ENCODE assay signal across 14 cellular contexts in genomic region chr18:23631312-23631711, GRCh38. TPM values are rescaled to one million over a fixed set of nuclear protein-coding genes. Genes with fewer than 3 reads are reported as not detected.
DNase-seq lines count a peak whose midpoint lies in the region; ATAC-seq, FAIRE-seq and TF ChIP-seq lines count a peak whose summit lies in the region.
"Had no signal": no experiment of that assay in that cellular context is flagged by ENCODE, and none has a peak within 500 bp of the region (broad histone marks: within the 10 kb centered on the region; RNA-seq: fewer than 3 reads in every experiment).

No MANE protein-coding gene starts in this region.

- H3K36me3 ChIP-seq in HEK293 (ENCODE audit: control insufficient read depth in 2 of 2, insufficient read depth in 1 of 2, low read length in 2 of 2) (no peaks in the 10 kb centered on the region), astrocyte (ENCODE audit: insufficient read depth, low read length) (no peaks in the 10 kb centered on the region), hepatocyte (replicated peaks; ENCODE audit: insufficient read depth, low read depth) (no peaks in the 10 kb centered on the region), PC-3 (ENCODE audit: low read depth, low read length) (no peaks in the 10 kb centered on the region)

- H4K20me1 ChIP-seq in astrocyte (ENCODE audit: insufficient read depth, low read length) (no peaks in the 10 kb centered on the region), hepatocyte (ENCODE audit: insufficient read depth, poor library complexity, severe bottlenecking) (no peaks in the 10 kb centered on the region), PC-3 (ENCODE audit: low read length) (no peaks in the 10 kb centered on the region)

- intact Hi-C loops in PC-3 (cut with micrococcal nuclease), result no loop called here

- H3K9me3 Mint-ChIP-seq in astrocyte (ENCODE audit: unreplicated experiment), result no peaks in the 10 kb centered on the region
- no peaks in the 10 kb centered on the region for H3K9me3 Mint-ChIP-seq in activated naive CD4-positive, alpha-beta T cell treated with anti-CD3 and anti-CD28 coated beads, Interleukin-2, amount 10 ng/mL, durations not matched to agents 7 days and 5 days

- FAIRE-seq in astrocyte (lab: Jason Lieb, UNC), result no peak
- FAIRE-seq: GM12878, H54 had no signal

- peaks cover 14% of the 10 kb centered on the region for H3F3A ChIP-seq in PC-3 (ENCODE audit: low read length, unreplicated experiment)

- H3K27ac ChIP-seq in HEK293 (ENCODE audit: extremely low read depth, low read depth, low read length) (no peak overlapping the region), astrocyte (ENCODE audit: low read depth, low read length) (no peak overlapping the region), foreskin keratinocyte (peak overlapping the region; percentile 51), hepatocyte (no peak overlapping the region), PC-3 (ENCODE audit: low read length) (no peak overlapping the region)
- H3K27ac ChIP-seq: PC-9 had no signal

- no TSS peak for BruUV-seq in PC-3 (replicated peaks; lab: Mats Ljungman, UMichigan)

- H2AFZ ChIP-seq in astrocyte (ENCODE audit: low read depth, low read length) (no peak overlapping the region), hepatocyte (no peak overlapping the region), PC-3 (ENCODE audit: low read length) (no peak overlapping the region)
- H2AFZ ChIP-seq: PC-9 had no signal

- H3K79me2 ChIP-seq in astrocyte (ENCODE audit: insufficient read depth, low read length) (no peaks in the 10 kb centered on the region), hepatocyte (no peaks in the 10 kb centered on the region), PC-3 (ENCODE audit: low read length) (no peaks in the 10 kb centered on the region)

- DNase-seq in astrocyte (ENCODE audit: low read depth) (no peak), foreskin keratinocyte (no peak), hepatocyte (ENCODE audit: low spot score) (no peak), PC-3 (no peak), GM13977 (ENCODE audit: low spot score) (no peak)
- DNase-seq in activated naive CD4-positive, alpha-beta T cell treated with anti-CD3 and anti-CD28 coated beads, Interleukin-2, amount 10 ng/mL, durations not matched to agents 7 days and 5 days, result no peak
- DNase-seq: AML-193, KG1, NCI-H226, NCI-H524 treated with DMSO at 0.1 percent for 48 hours, PC-9 had no signal

- no peaks in the 10 kb centered on the region for H3K9me2 ChIP-seq in hepatocyte (replicated peaks; ENCODE audit: insufficient read depth)
- H3K9me2 ChIP-seq in PC-3 (replicated peaks; ENCODE audit: low read length), result no peaks in the 10 kb centered on the region

- CTCF ChIA-PET in HEK293 (lab: Yijun Ruan, JAX), result interaction anchor here (0.6 to 0.9 kb wide), 2 partner anchors 23 to 41 kb away, joined by 3 read pairs; no protein-coding TSS in a partner anchor
- CTCF ChIA-PET in PC-3 (lab: Charles Lee), result interaction anchor here (0.6 kb wide), 1 partner anchor 218 kb away, joined by 5 read pairs; no protein-coding TSS in a partner anchor
- CTCF ChIA-PET in activated naive CD4-positive, alpha-beta T cell treated with anti-CD3 and anti-CD28 coated beads, Interleukin-2, amount 10 ng/mL, durations not matched to agents 7 days and 5 days (lab: Charles Lee), result no interaction called here

- H3K4me3 ChIP-seq in HEK293 (ENCODE audit: low read depth, low read length) (no peak overlapping the region), astrocyte (ENCODE audit: insufficient read depth, low read depth, low read length) (no peak overlapping the region), hepatocyte (no peak overlapping the region), PC-3 (ENCODE audit: low read length) (no peak overlapping the region)
- H3K4me3 ChIP-seq: GM12878, PC-9 had no signal

- ATAC-seq in foreskin keratinocyte, result no peak
- no peak for ATAC-seq in PC-3
- ATAC-seq: GM12878 had no signal

- in situ Hi-C loops in GM13977 (cut with MboI; ENCODE audit: low pct_unique_long_range_greater_than_20kb, low sequenced_read_pairs, unreplicated experiment), result loop anchor here (25.0 kb wide), 1 partner anchor 181 kb away; no protein-coding TSS in a partner anchor

- no peak overlapping the region for H3K27ac Mint-ChIP-seq in astrocyte (ENCODE audit: unreplicated experiment)
- no peak overlapping the region for H3K27ac Mint-ChIP-seq in activated naive CD4-positive, alpha-beta T cell treated with anti-CD3 and anti-CD28 coated beads, Interleukin-2, amount 10 ng/mL, durations not matched to agents 7 days and 5 days

- H3K9me3 ChIP-seq in HEK293 (ENCODE audit: control insufficient read depth, insufficient read depth, low read depth, low read length), result no peaks in the 10 kb centered on the region
- no peaks in the 10 kb centered on the region for H3K9me3 ChIP-seq in astrocyte (ENCODE audit: insufficient read depth, low read depth, low read length)
- H3K9me3 ChIP-seq in hepatocyte (ENCODE audit: low read depth), result no peaks in the 10 kb centered on the region
- H3K9me3 ChIP-seq in PC-3 (ENCODE audit: low read length), result no peaks in the 10 kb centered on the region

- peaks cover 7% of the 10 kb centered on the region for H3K27me3 ChIP-seq in astrocyte (ENCODE audit: insufficient read depth, low read length)
- no peaks in the 10 kb centered on the region for H3K27me3 ChIP-seq in foreskin keratinocyte
- H3K27me3 ChIP-seq in hepatocyte, result no peaks in the 10 kb centered on the region
- no peaks in the 10 kb centered on the region for H3K27me3 ChIP-seq in PC-3 (ENCODE audit: low read length)

- TF ChIP-seq CTCF in HEK293 (tag by site-specific recombination; IDR thresholded peaks at IDR 0.05), result no peak
- TF ChIP-seq CTCF in astrocyte (IDR thresholded peaks at IDR 0.05; ENCODE audit: insufficient read depth, low read depth, low read length), result no peak
- no peak for TF ChIP-seq CTCF in foreskin keratinocyte (conservative IDR thresholded peaks at IDR 0.05)
- no peak for TF ChIP-seq CTCF in hepatocyte (IDR thresholded peaks at IDR 0.05; ENCODE audit: poor library complexity)
- no peak for TF ChIP-seq CTCF in PC-3 (conservative IDR thresholded peaks at IDR 0.05; ENCODE audit: low read depth, low read length)
- no peak for TF ChIP-seq CTCF in GM13977 (IDR thresholded peaks at IDR 0.05; ENCODE audit: extremely low read depth, insufficient read depth, missing control alignments)

- H3K4me1 Mint-ChIP-seq in astrocyte (ENCODE audit: low read depth, unreplicated experiment), result peaks cover 10% of the 10 kb centered on the region
- H3K4me1 Mint-ChIP-seq in activated naive CD4-positive, alpha-beta T cell treated with anti-CD3 and anti-CD28 coated beads, Interleukin-2, amount 10 ng/mL, durations not matched to agents 7 days and 5 days, result peaks cover 19% of the 10 kb centered on the region

- WGBS in hepatocyte (ENCODE audit: low lambda C conversion rate, missing lambda C conversion rate), result 98% methylated on average over 5 of the region's 5 CpGs

- no peaks in the 10 kb centered on the region for H3K36me3 Mint-ChIP-seq in astrocyte (ENCODE audit: low read depth, unreplicated experiment)
- H3K36me3 Mint-ChIP-seq in activated naive CD4-positive, alpha-beta T cell treated with anti-CD3 and anti-CD28 coated beads, Interleukin-2, amount 10 ng/mL, durations not matched to agents 7 days and 5 days, result no peaks in the 10 kb centered on the region

- H3K27me3 Mint-ChIP-seq in astrocyte (ENCODE audit: low read depth, unreplicated experiment), result peaks cover 11% of the 10 kb centered on the region
- peaks cover 30% of the 10 kb centered on the region for H3K27me3 Mint-ChIP-seq in activated naive CD4-positive, alpha-beta T cell treated with anti-CD3 and anti-CD28 coated beads, Interleukin-2, amount 10 ng/mL, durations not matched to agents 7 days and 5 days

- no peak overlapping the region for H3K9ac ChIP-seq in astrocyte (ENCODE audit: low read length)
- H3K9ac ChIP-seq in PC-3 (ENCODE audit: low read length), result no peak overlapping the region

- POLR2A ChIA-PET in HEK293 (lab: Yijun Ruan, JAX), result no interaction called here
- POLR2A ChIA-PET in PC-3 (lab: Charles Lee; ENCODE audit: unreplicated experiment), result no interaction called here

- H3K4me3 Mint-ChIP-seq in astrocyte (ENCODE audit: unreplicated experiment), result no peak overlapping the region
- no peak overlapping the region for H3K4me3 Mint-ChIP-seq in activated naive CD4-positive, alpha-beta T cell treated with anti-CD3 and anti-CD28 coated beads, Interleukin-2, amount 10 ng/mL, durations not matched to agents 7 days and 5 days

- peak overlapping the region; percentile 35 for H3K4me2 ChIP-seq in astrocyte (ENCODE audit: low read length)
- H3K4me2 ChIP-seq in hepatocyte, result no peak overlapping the region
- H3K4me2 ChIP-seq in PC-3 (ENCODE audit: low read length), result no peak overlapping the region
- H3K4me2 ChIP-seq: PC-9 had no signal

- H3K4me1 ChIP-seq in HEK293 (ENCODE audit: control insufficient read depth, insufficient read depth, low read length) (peaks cover 38% of the 10 kb centered on the region), astrocyte (ENCODE audit: insufficient read depth, low read length) (peaks cover 10% of the 10 kb centered on the region), foreskin keratinocyte (peaks cover 21% of the 10 kb centered on the region), hepatocyte (ENCODE audit: insufficient read depth) (peaks cover 19% of the 10 kb centered on the region), PC-3 (ENCODE audit: insufficient read depth, low read length) (peaks cover 46% of the 10 kb centered on the region)

RNA-seq across cellular contexts. Expression of gene ANKRD29, which starts 31.4 kb away (rescaled TPM):
- total RNA-seq in astrocyte, result 0.70 and 0.75 TPM in 2 replicates
- 5.6 and 7.7 TPM in 2 replicates for total RNA-seq in foreskin keratinocyte
- polyA plus RNA-seq in foreskin keratinocyte, result 5.4 and 5.5 TPM in 2 replicates
- total RNA-seq in hepatocyte, result 12.1 and 17.4 TPM in 2 replicates
- polyA plus RNA-seq in hepatocyte, result 7.7 and 8.9 TPM in 2 replicates
- total RNA-seq in PC-3 (2014; rRNA removed), result 31.0 and 31.4 TPM in 2 replicates

RNA-seq across cellular contexts. Expression of gene NPC1, which starts 45.0 kb away (rescaled TPM):
- total RNA-seq in astrocyte, result 36.7 and 42.4 TPM in 2 replicates
- 60.8 and 69.9 TPM in 2 replicates for total RNA-seq in foreskin keratinocyte
- polyA plus RNA-seq in foreskin keratinocyte, result 24.3 and 25.8 TPM in 2 replicates
- 57.5 and 77.2 TPM in 2 replicates for total RNA-seq in hepatocyte
- 52.5 and 54.0 TPM in 2 replicates for polyA plus RNA-seq in hepatocyte
- total RNA-seq in PC-3 (2014; rRNA removed), result 85.5 and 122 TPM in 2 replicates

RNA-seq across cellular contexts. Expression of gene LAMA3, which starts 57.9 kb away (rescaled TPM):
- 0.50 and 0.86 TPM in 2 replicates for total RNA-seq in astrocyte
- 1,828 and 2,643 TPM in 2 replicates for total RNA-seq in foreskin keratinocyte
- 1,282 and 1,610 TPM in 2 replicates for polyA plus RNA-seq in foreskin keratinocyte
- 52.1 and 63.3 TPM in 2 replicates for total RNA-seq in hepatocyte
- polyA plus RNA-seq in hepatocyte, result 27.8 and 29.9 TPM in 2 replicates
- 217 and 224 TPM in 2 replicates for total RNA-seq in PC-3 (2014; rRNA removed)

Comparison
In these comparisons a context has a peak if more than half of its experiments do, and no peak if none do; other contexts are left out.
1. RNA of gene LAMA3, which starts 57.9 kb away (total RNA-seq): 1,828 to 2,643 TPM in foreskin keratinocyte, 217 to 224 TPM in PC-3 and 52.1 to 63.3 TPM in hepatocyte; 0.50 to 0.86 TPM in astrocyte; every median in the first group is over 10 times any median in the second.